In the genomic region with DNA sequence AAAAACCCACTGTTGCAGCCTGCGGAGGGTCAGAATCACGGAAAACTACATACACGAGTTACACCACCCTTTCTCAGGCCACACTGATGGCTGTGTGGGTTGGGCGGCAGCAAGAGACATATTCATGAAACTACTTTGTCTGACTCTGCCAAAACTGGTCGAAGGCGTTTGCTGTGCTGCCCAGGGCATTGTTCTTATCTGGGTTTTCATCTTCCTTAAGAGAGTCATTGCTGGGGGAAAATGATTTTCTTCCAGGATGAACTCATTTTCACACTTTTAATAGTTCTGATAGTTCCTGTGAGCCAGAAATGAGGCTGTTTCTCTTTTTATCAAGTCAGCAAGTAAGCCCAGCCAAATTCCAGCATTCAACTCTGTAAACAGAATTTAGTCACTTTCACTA, we compare ENCODE assay signal across 19 cellular contexts. TPM values are rescaled to one million over a fixed set of nuclear protein-coding genes. Genes with fewer than 3 reads are reported as not detected.
DNase-seq lines count a peak whose midpoint lies in the region; ATAC-seq, FAIRE-seq and TF ChIP-seq lines count a peak whose summit lies in the region.
"Had no signal": no experiment of that assay in that cellular context is flagged by ENCODE, and none has a peak within 500 bp of the region (broad histone marks: within the 10 kb centered on the region; RNA-seq: fewer than 3 reads in every experiment).

No MANE protein-coding gene starts in this region.

- H3K36me3 ChIP-seq in HUES48 (ENCODE audit: control insufficient read depth, insufficient read depth, low read length) (peaks cover 28% of the 10 kb centered on the region), bronchial epithelial cell (ENCODE audit: control insufficient read depth, insufficient read depth, low read length) (no peaks in the 10 kb centered on the region), left lung (no peaks in the 10 kb centered on the region), testis (ENCODE audit: low read depth, missing control alignments) (no peaks in the 10 kb centered on the region), Karpas-422 (ENCODE audit: insufficient read depth, low read length) (no peaks in the 10 kb centered on the region)
- H3K36me3 ChIP-seq: right atrium auricular region had no signal

- FAIRE-seq in bronchial epithelial cell (lab: Jason Lieb, UNC): no peak

- TF ChIP-seq CTCF in bronchial epithelial cell (IDR thresholded peaks at IDR 0.05; ENCODE audit: insufficient read depth, low read length, severe bottlenecking): no peak
- TF ChIP-seq CTCF in left lung (IDR thresholded peaks at IDR 0.05): no peak
- TF ChIP-seq CTCF in testis (IDR thresholded peaks at IDR 0.05): no peak
- TF ChIP-seq CTCF in activated CD8-positive, alpha-beta T cell treated with anti-CD3 and anti-CD28 coated beads for 36 hours (IDR thresholded peaks at IDR 0.05): no peak

- H3K4me3 ChIP-seq in HUES48 (ENCODE audit: low read depth, low read length) (no peak overlapping the region), bronchial epithelial cell (ENCODE audit: low read depth, low read length) (no peak overlapping the region), left lung (no peak overlapping the region), testis (no peak overlapping the region), Karpas-422 (ENCODE audit: low read length) (no peak overlapping the region)
- H3K4me3 ChIP-seq: right atrium auricular region had no signal

- H3K27ac ChIP-seq in HUES48 (ENCODE audit: low read depth, low read length) (peak overlapping the region; percentile 66), left lung (no peak overlapping the region), testis (no peak overlapping the region), Karpas-422 (ENCODE audit: low read length) (no peak overlapping the region)
- H3K27ac ChIP-seq: right atrium auricular region had no signal

- ATAC-seq in left lung: peak; percentile 73
- ATAC-seq in activated CD8-positive, alpha-beta T cell treated with anti-CD3 and anti-CD28 coated beads for 36 hours: no peak
- ATAC-seq: activated CD8-positive, alpha-beta T cell treated with anti-CD3 and anti-CD28 coated beads, Interleukin-2, amount 10 ng/mL, durations not matched to agents 7 days and 5 days had no signal

- H3K9me3 Mint-ChIP-seq in activated CD8-positive, alpha-beta T cell treated with anti-CD3 and anti-CD28 coated beads for 36 hours: no peaks in the 10 kb centered on the region
- H3K9me3 Mint-ChIP-seq: CD8-positive, alpha-beta memory T cell had no signal

- intact Hi-C loops in left lung (cut with DNase I) (no loop called here), testis (cut with DNase I; ENCODE audit: low total_unique reads) (no loop called here)
- intact Hi-C loops in activated CD8-positive, alpha-beta T cell treated with anti-CD3 and anti-CD28 coated beads for 36 hours (cut with micrococcal nuclease): no loop called here

- TF ChIP-seq POLR2A in testis (IDR thresholded peaks at IDR 0.05): no peak

- 49 to 55% methylated on average over 6 of the region's 6 CpGs for WGBS in testis, 2 donors

- no peaks in the 10 kb centered on the region for H3K27me3 Mint-ChIP-seq in activated CD8-positive, alpha-beta T cell treated with anti-CD3 and anti-CD28 coated beads for 36 hours

- no peak overlapping the region for H3K4me3 Mint-ChIP-seq in activated CD8-positive, alpha-beta T cell treated with anti-CD3 and anti-CD28 coated beads for 36 hours
- H3K4me3 Mint-ChIP-seq: activated CD8-positive, alpha-beta T cell treated with anti-CD3 and anti-CD28 coated beads, Interleukin-2, amount 10 ng/mL, durations not matched to agents 7 days and 5 days; CD8-positive, alpha-beta memory T cell had no signal

- DNase-seq in bronchial epithelial cell (ENCODE audit: low read depth) (peak; percentile 33), left lung (no peak), testis (peak; percentile 20), Karpas-422 (no peak)
- DNase-seq in activated CD8-positive, alpha-beta T cell treated with anti-CD3 and anti-CD28 coated beads for 36 hours: no peak
- no peak for DNase-seq in activated T-cell treated with anti-CD3 and anti-CD28 coated beads, Interleukin-2, amount 50 U/mL, for 48 hours
- DNase-seq: activated CD8-positive, alpha-beta T cell treated with anti-CD3 and anti-CD28 coated beads, Interleukin-2, amount 10 ng/mL, durations not matched to agents 7 days and 5 days; aorta; CD8-positive, alpha-beta memory T cell; foreskin melanocyte; KG1; kidney glomerular epithelial cell; NCI-H1694 treated with DMSO at 0.1 percent for 48 hours; NCI-H526 treated with DMSO at 0.1 percent for 48 hours; stimulated activated CD4-positive, alpha-beta T cell treated with anti-CD3 and anti-CD28 coated beads, Interleukin-4, amount 100 ng/mL, for 24 hours; T1000 had no signal

- no peak overlapping the region for H2AFZ ChIP-seq in Karpas-422 (ENCODE audit: low read length)

- POLR2A ChIA-PET in activated CD8-positive, alpha-beta T cell treated with anti-CD3 and anti-CD28 coated beads for 36 hours (lab: Charles Lee): no interaction called here

- no peak overlapping the region for H3K4me2 ChIP-seq in Karpas-422 (ENCODE audit: low read depth, low read length, poor library complexity, severe bottlenecking)

- CTCF ChIA-PET in activated CD8-positive, alpha-beta T cell treated with anti-CD3 and anti-CD28 coated beads for 36 hours (lab: Charles Lee): no interaction called here

- H3K9ac ChIP-seq in HUES48 (ENCODE audit: low read depth, low read length) (no peak overlapping the region), Karpas-422 (ENCODE audit: low read length) (no peak overlapping the region)

- H3K36me3 Mint-ChIP-seq in activated CD8-positive, alpha-beta T cell treated with anti-CD3 and anti-CD28 coated beads for 36 hours (ENCODE audit: low read depth): no peaks in the 10 kb centered on the region
- H3K36me3 Mint-ChIP-seq: CD8-positive, alpha-beta memory T cell had no signal

- no peaks in the 10 kb centered on the region for H4K20me1 ChIP-seq in Karpas-422 (ENCODE audit: insufficient read depth, low read depth, low read length)

- H3K79me2 ChIP-seq in Karpas-422 (ENCODE audit: low read length): no peaks in the 10 kb centered on the region

- H3K27ac Mint-ChIP-seq in activated CD8-positive, alpha-beta T cell treated with anti-CD3 and anti-CD28 coated beads for 36 hours: no peak overlapping the region
- H3K27ac Mint-ChIP-seq: activated CD8-positive, alpha-beta T cell treated with anti-CD3 and anti-CD28 coated beads, Interleukin-2, amount 10 ng/mL, durations not matched to agents 7 days and 5 days; CD8-positive, alpha-beta memory T cell had no signal

- H3K9me3 ChIP-seq in HUES48 (ENCODE audit: control insufficient read depth, insufficient read depth, low read length): no peaks in the 10 kb centered on the region
- no peaks in the 10 kb centered on the region for H3K9me3 ChIP-seq in left lung
- H3K9me3 ChIP-seq in testis: no peaks in the 10 kb centered on the region
- H3K9me3 ChIP-seq in Karpas-422 (ENCODE audit: low read length): no peaks in the 10 kb centered on the region
- H3K9me3 ChIP-seq: right atrium auricular region had no signal

- H3K4me1 Mint-ChIP-seq in activated CD8-positive, alpha-beta T cell treated with anti-CD3 and anti-CD28 coated beads for 36 hours (ENCODE audit: low read depth): no peaks in the 10 kb centered on the region
- H3K4me1 Mint-ChIP-seq: CD8-positive, alpha-beta memory T cell had no signal

- H3K27me3 ChIP-seq in HUES48 (ENCODE audit: control insufficient read depth, insufficient read depth, low read length): no peaks in the 10 kb centered on the region
- no peaks in the 10 kb centered on the region for H3K27me3 ChIP-seq in bronchial epithelial cell (ENCODE audit: control insufficient read depth, insufficient read depth, low read length)
- no peaks in the 10 kb centered on the region for H3K27me3 ChIP-seq in left lung
- H3K27me3 ChIP-seq in testis: no peaks in the 10 kb centered on the region
- no peaks in the 10 kb centered on the region for H3K27me3 ChIP-seq in Karpas-422 (ENCODE audit: low read length)
- H3K27me3 ChIP-seq: right atrium auricular region had no signal

- H3K9me2 ChIP-seq in Karpas-422 (replicated peaks; ENCODE audit: insufficient read depth, low read length): no peaks in the 10 kb centered on the region

- H3K4me1 ChIP-seq in HUES48 (ENCODE audit: control insufficient read depth, insufficient read depth, low read length): peaks cover 90% of the 10 kb centered on the region
- H3K4me1 ChIP-seq in left lung: no peaks in the 10 kb centered on the region
- no peaks in the 10 kb centered on the region for H3K4me1 ChIP-seq in testis
- no peaks in the 10 kb centered on the region for H3K4me1 ChIP-seq in Karpas-422 (ENCODE audit: low read length)
- H3K4me1 ChIP-seq: right atrium auricular region had no signal

RNA-seq across cellular contexts. Expression of gene TRIM71, which starts 47.6 kb away (rescaled TPM):
- not detected in 2 replicates for total RNA-seq in bronchial epithelial cell
- 1 to 10 TPM; 2.2 to 2.4 TPM for total RNA-seq in left lung
- 10 to 100 TPM; 20.6 to 21.0 TPM for total RNA-seq in testis
- 9.9 TPM for polyA plus RNA-seq in testis (ENCODE audit: insufficient read depth, low read depth, low replicate concordance)
- total RNA-seq in activated CD8-positive, alpha-beta T cell treated with anti-CD3 and anti-CD28 coated beads for 36 hours: under 1 TPM; 0.18 to 0.22 TPM
- total RNA-seq in Karpas-422 (2014; rRNA removed; shearing (Covaris generic); ENCODE audit: low replicate concordance): not detected in 2 replicates
- total RNA-seq: activated CD8-positive, alpha-beta T cell treated with anti-CD3 and anti-CD28 coated beads, Interleukin-2, amount 10 ng/mL, durations not matched to agents 7 days and 5 days; aorta; myocyte; right atrium auricular region had no signal
- polyA plus RNA-seq: aorta; CD8-positive, alpha-beta memory T cell had no signal

Comparison
In these comparisons a context has a peak if more than half of its experiments do, and no peak if none do; other contexts are left out.
1. DNase-seq: peak in bronchial epithelial cell (single experiment) and testis (single experiment); none in left lung (0 of 2), activated CD8-positive, alpha-beta T cell treated with anti-CD3 and anti-CD28 coated beads for 36 hours (single experiment), Karpas-422 (single experiment) and activated T-cell treated with anti-CD3 and anti-CD28 coated beads, Interleukin-2, amount 50 U/mL, for 48 hours (0 of 2).
2. RNA of gene TRIM71, which starts 47.6 kb away (total RNA-seq): 20.6 to 21.0 TPM in testis; 2.2 to 2.4 TPM in left lung, 0.18 to 0.22 TPM in activated CD8-positive, alpha-beta T cell treated with anti-CD3 and anti-CD28 coated beads for 36 hours, not detected in bronchial epithelial cell and not detected in Karpas-422; every median in the first group is over 4 times any median in the second.